ENCODE assay signal across 32 cellular contexts in the genomic region with DNA sequence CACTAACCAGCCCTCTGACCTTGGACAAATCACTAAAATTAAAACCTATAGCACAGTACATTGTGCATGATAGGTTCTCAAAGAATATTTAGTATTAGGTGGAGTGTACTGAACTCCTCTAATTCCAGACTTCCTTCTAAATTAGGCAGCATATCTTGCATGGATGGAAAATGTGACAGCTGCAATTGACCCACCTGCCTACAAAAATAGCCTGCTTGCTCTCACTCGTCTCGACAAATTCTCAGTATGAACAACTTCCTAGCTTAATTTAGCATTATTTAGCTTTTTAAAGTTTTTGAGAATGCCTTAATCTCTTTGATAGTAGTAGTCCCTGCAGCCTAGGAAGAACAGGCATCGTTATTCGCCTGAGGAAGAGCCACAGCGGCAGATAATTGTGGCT.
"Had no signal": no experiment of that assay in that cellular context is flagged by ENCODE, and none has a peak within 500 bp of the region (broad histone marks: within the 10 kb centered on the region; RNA-seq: fewer than 3 reads in every experiment).

No MANE protein-coding gene starts in this region.

- H3K36me3 Mint-ChIP-seq: activated CD4-positive, alpha-beta memory T cell treated with anti-CD3 and anti-CD28 coated beads for 36 hours; activated CD8-positive, alpha-beta memory T cell treated with anti-CD3 and anti-CD28 coated beads, Interleukin-2, amount 10 ng/mL, durations not matched to agents 7 days and 5 days had no signal

- DNase-seq: activated B cell treated with CpG ODN at 0.5 μM for 24 hours; activated CD4-positive, alpha-beta memory T cell treated with anti-CD3 and anti-CD28 coated beads for 36 hours; activated CD4-positive, alpha-beta memory T cell treated with anti-CD3 and anti-CD28 coated beads, Interleukin-2, amount 10 ng/mL, durations not matched to agents 7 days and 5 days; activated CD4-positive, alpha-beta T cell treated with anti-CD3 and anti-CD28 coated beads for 1 hour; activated CD4-positive, alpha-beta T cell treated with anti-CD3 and anti-CD28 coated beads for 36 hours; activated CD4-positive, alpha-beta T cell treated with anti-CD3 and anti-CD28 coated beads for 4 hours; activated CD4-positive, alpha-beta T cell treated with anti-CD3 and anti-CD28 coated beads for 48 hours; activated CD4-positive, alpha-beta T cell treated with anti-CD3 and anti-CD28 coated beads, Interleukin-2, amount 10 ng/mL, durations not matched to agents 24 days and 14 days; activated CD4-positive, alpha-beta T cell treated with anti-CD3 and anti-CD28 coated beads, Interleukin-2, amount 10 ng/mL, durations not matched to agents 7 days and 5 days; activated CD4-positive, alpha-beta T cell treated with anti-CD3 and anti-CD28 coated beads, Interleukin-2, amount 50 U/mL, for 1 hour; activated CD4-positive, alpha-beta T cell treated with anti-CD3 and anti-CD28 coated beads, Interleukin-2, amount 50 U/mL, for 4 hours; activated CD4-positive, alpha-beta T cell treated with anti-CD3 and anti-CD28 coated beads, Interleukin-2, amount 50 U/mL, for 48 hours; activated CD4-positive, CD25-positive, alpha-beta regulatory T cell; activated CD4-positive, CD25-positive, alpha-beta regulatory T cell treated with anti-CD3 and anti-CD28 coated beads, Interleukin-2, amount 50 U/mL, for 72 hours; activated CD8-positive, alpha-beta memory T cell treated with anti-CD3 and anti-CD28 coated beads for 24 hours; activated CD8-positive, alpha-beta memory T cell treated with anti-CD3 and anti-CD28 coated beads, Interleukin-2, amount 10 ng/mL, durations not matched to agents 7 days and 5 days; activated CD8-positive, alpha-beta memory T cell treated with anti-CD3 and anti-CD28 coated beads, Interleukin-2, amount 50 U/mL, for 4 hours; activated CD8-positive, alpha-beta memory T cell treated with anti-CD3 and anti-CD28 coated beads, Interleukin-2, amount 50 U/mL, for 48 hours; activated CD8-positive, alpha-beta T cell treated with anti-CD3 and anti-CD28 coated beads for 36 hours; activated CD8-positive, alpha-beta T cell treated with anti-CD3 and anti-CD28 coated beads, Interleukin-2, amount 10 ng/mL, durations not matched to agents 7 days and 5 days; activated T-cell treated with anti-CD3 and anti-CD28 coated beads for 4 hours; activated T-cell treated with anti-CD3 and anti-CD28 coated beads, Interleukin-2, amount 50 U/mL, for 1 hour; T-helper 17 cell; T-helper 2 cell; T-helper 9 cell; T1000; WERI-Rb-1 had no signal

- FAIRE-seq: TTC549 had no signal

- H3K4me3 Mint-ChIP-seq: activated B cell treated with CpG ODN at 0.5 μM for 24 hours; activated CD4-positive, alpha-beta memory T cell treated with anti-CD3 and anti-CD28 coated beads for 36 hours; activated CD4-positive, alpha-beta memory T cell treated with anti-CD3 and anti-CD28 coated beads, Interleukin-2, amount 10 ng/mL, durations not matched to agents 7 days and 5 days; activated CD4-positive, alpha-beta T cell treated with anti-CD3 and anti-CD28 coated beads for 36 hours; activated CD4-positive, alpha-beta T cell treated with anti-CD3 and anti-CD28 coated beads, Interleukin-2, amount 10 ng/mL, durations not matched to agents 24 days and 14 days; activated CD4-positive, alpha-beta T cell treated with anti-CD3 and anti-CD28 coated beads, Interleukin-2, amount 10 ng/mL, durations not matched to agents 7 days and 5 days; activated CD8-positive, alpha-beta memory T cell treated with anti-CD3 and anti-CD28 coated beads, Interleukin-2, amount 10 ng/mL, durations not matched to agents 7 days and 5 days; activated CD8-positive, alpha-beta T cell treated with anti-CD3 and anti-CD28 coated beads for 36 hours; activated CD8-positive, alpha-beta T cell treated with anti-CD3 and anti-CD28 coated beads, Interleukin-2, amount 10 ng/mL, durations not matched to agents 7 days and 5 days; T-helper 1 cell treated with Interleukin-12 subunit alpha and Interleukin-12 subunit beta and Interleukin-4 antibody, amounts not matched to agents 30 μg/mL and 1 μg/mL, for 36 hours; T-helper 17 cell; T-helper 2 cell treated with Interferon-gamma antibody and Interleukin-4, amounts not matched to agents 5 μg/mL and 100 μg/mL, for 36 hours; WTC11 had no signal

- ATAC-seq: activated CD4-positive, alpha-beta T cell treated with anti-CD3 and anti-CD28 coated beads for 36 hours; activated CD4-positive, CD25-positive, alpha-beta regulatory T cell treated with anti-CD3 and anti-CD28 coated beads, Interleukin-2, amount 50 U/mL, for 24 hours; activated CD8-positive, alpha-beta memory T cell treated with anti-CD3 and anti-CD28 coated beads, Interleukin-2, amount 10 ng/mL, durations not matched to agents 7 days and 5 days; activated CD8-positive, alpha-beta T cell treated with anti-CD3 and anti-CD28 coated beads for 36 hours; activated CD8-positive, alpha-beta T cell treated with anti-CD3 and anti-CD28 coated beads, Interleukin-2, amount 10 ng/mL, durations not matched to agents 7 days and 5 days; T-helper 17 cell; WTC11 had no signal

- H3K9me3 Mint-ChIP-seq: activated B cell treated with CpG ODN at 0.5 μM for 24 hours; activated CD4-positive, alpha-beta memory T cell treated with anti-CD3 and anti-CD28 coated beads, Interleukin-2, amount 10 ng/mL, durations not matched to agents 7 days and 5 days; activated CD4-positive, alpha-beta T cell treated with anti-CD3 and anti-CD28 coated beads, Interleukin-2, amount 10 ng/mL, durations not matched to agents 7 days and 5 days; T-helper 2 cell treated with Interferon-gamma antibody and Interleukin-4, amounts not matched to agents 5 μg/mL and 100 μg/mL, for 36 hours had no signal

- H3K27ac Mint-ChIP-seq: activated B cell treated with CpG ODN at 0.5 μM for 24 hours; activated CD4-positive, alpha-beta memory T cell treated with anti-CD3 and anti-CD28 coated beads for 36 hours; activated CD4-positive, alpha-beta memory T cell treated with anti-CD3 and anti-CD28 coated beads, Interleukin-2, amount 10 ng/mL, durations not matched to agents 7 days and 5 days; activated CD4-positive, alpha-beta T cell treated with anti-CD3 and anti-CD28 coated beads for 36 hours; activated CD4-positive, alpha-beta T cell treated with anti-CD3 and anti-CD28 coated beads, Interleukin-2, amount 10 ng/mL, durations not matched to agents 24 days and 14 days; activated CD4-positive, alpha-beta T cell treated with anti-CD3 and anti-CD28 coated beads, Interleukin-2, amount 10 ng/mL, durations not matched to agents 7 days and 5 days; activated CD8-positive, alpha-beta memory T cell treated with anti-CD3 and anti-CD28 coated beads, Interleukin-2, amount 10 ng/mL, durations not matched to agents 7 days and 5 days; activated CD8-positive, alpha-beta T cell treated with anti-CD3 and anti-CD28 coated beads for 36 hours; activated CD8-positive, alpha-beta T cell treated with anti-CD3 and anti-CD28 coated beads, Interleukin-2, amount 10 ng/mL, durations not matched to agents 7 days and 5 days; T-helper 1 cell treated with Interleukin-12 subunit alpha and Interleukin-12 subunit beta and Interleukin-4 antibody, amounts not matched to agents 30 μg/mL and 1 μg/mL, for 36 hours; T-helper 17 cell; T-helper 2 cell treated with Interferon-gamma antibody and Interleukin-4, amounts not matched to agents 5 μg/mL and 100 μg/mL, for 36 hours; WTC11 had no signal

- H3K27me3 Mint-ChIP-seq: activated B cell treated with CpG ODN at 0.5 μM for 24 hours; activated CD4-positive, alpha-beta memory T cell treated with anti-CD3 and anti-CD28 coated beads for 36 hours; activated CD4-positive, alpha-beta memory T cell treated with anti-CD3 and anti-CD28 coated beads, Interleukin-2, amount 10 ng/mL, durations not matched to agents 7 days and 5 days; activated CD4-positive, alpha-beta T cell treated with anti-CD3 and anti-CD28 coated beads for 36 hours; activated CD4-positive, alpha-beta T cell treated with anti-CD3 and anti-CD28 coated beads, Interleukin-2, amount 10 ng/mL, durations not matched to agents 24 days and 14 days; activated CD4-positive, alpha-beta T cell treated with anti-CD3 and anti-CD28 coated beads, Interleukin-2, amount 10 ng/mL, durations not matched to agents 7 days and 5 days; activated CD8-positive, alpha-beta memory T cell treated with anti-CD3 and anti-CD28 coated beads, Interleukin-2, amount 10 ng/mL, durations not matched to agents 7 days and 5 days; activated CD8-positive, alpha-beta T cell treated with anti-CD3 and anti-CD28 coated beads for 36 hours; T-helper 17 cell had no signal

- H3K4me1 Mint-ChIP-seq: activated B cell treated with CpG ODN at 0.5 μM for 24 hours; activated CD4-positive, alpha-beta memory T cell treated with anti-CD3 and anti-CD28 coated beads, Interleukin-2, amount 10 ng/mL, durations not matched to agents 7 days and 5 days; activated CD4-positive, alpha-beta T cell treated with anti-CD3 and anti-CD28 coated beads for 36 hours; activated CD4-positive, alpha-beta T cell treated with anti-CD3 and anti-CD28 coated beads, Interleukin-2, amount 10 ng/mL, durations not matched to agents 24 days and 14 days; activated CD4-positive, alpha-beta T cell treated with anti-CD3 and anti-CD28 coated beads, Interleukin-2, amount 10 ng/mL, durations not matched to agents 7 days and 5 days; activated CD8-positive, alpha-beta memory T cell treated with anti-CD3 and anti-CD28 coated beads, Interleukin-2, amount 10 ng/mL, durations not matched to agents 7 days and 5 days; T-helper 17 cell; WTC11 had no signal
